In genomic region chr2:20349457-20350034, GRCh38 we compare ENCODE assay signal across 8 cellular contexts. TPM values are rescaled to one million over a fixed set of nuclear protein-coding genes. Genes with fewer than 3 reads are reported as not detected.
A peak's percentile ranks its signal among the peaks of the same experiment; 100 is the strongest.
DNase-seq lines count a peak whose midpoint lies in the region; ATAC-seq, FAIRE-seq and TF ChIP-seq lines count a peak whose summit lies in the region.

No MANE protein-coding gene starts in this region.

- H3K4me3 Mint-ChIP-seq in T-cell, result peak overlapping the region in 2 of 3 donors; percentile 92 to 93
- peak overlapping the region; percentile 97 for H3K4me3 Mint-ChIP-seq in glutamatergic neuron (ENCODE audit: unreplicated experiment)

- ATAC-seq in T-cell (replicated peaks in 1 of 4), result no peak
- no peak for ATAC-seq in GM21381 (IDR thresholded peaks at IDR 0.05; ENCODE audit: unreplicated experiment)

- DNase-seq in HL-60 (ENCODE audit: low read depth in 1 of 2, low spot score in 1 of 2), result no peak
- no peak for DNase-seq in T-cell
- DNase-seq in glutamatergic neuron, result no peak
- no peak for DNase-seq in small intestine
- no peak for DNase-seq in cerebellum (ENCODE audit: low spot score)
- DNase-seq in NCI-H2196 (lab: John Stamatoyannopoulos, UW; ENCODE audit: unreplicated experiment), result no peak
- DNase-seq in NOMO-1 treated with DMSO at 0.1 percent for 48 hours (lab: John Stamatoyannopoulos, UW; ENCODE audit: unreplicated experiment), result no peak

- H3K27me3 Mint-ChIP-seq in T-cell (no peaks in the 10 kb centered on the region), glutamatergic neuron (ENCODE audit: unreplicated experiment) (peaks cover 8% of the 10 kb centered on the region)

- H3K4me1 Mint-ChIP-seq in T-cell, result peaks cover 50 to 55% (median 50%) of the 10 kb centered on the region in 3 donors
- peaks cover 37% of the 10 kb centered on the region for H3K4me1 Mint-ChIP-seq in glutamatergic neuron (ENCODE audit: low read depth, unreplicated experiment)

- H3K4me3 ChIP-seq in HL-60 (replicated peaks; ENCODE audit: insufficient read depth, low read length) (peak overlapping the region; percentile 60), small intestine (ENCODE audit: low read depth in 1 of 2, low read length in 2 of 2) (peak overlapping the region; percentile 93 to 100)

- CTCF ChIA-PET in T-cell (lab: Charles Lee), result interaction anchor here (0.7 to 2.0 kb wide), 6 partner anchors 11 to 301 kb away, joined by 3 to 12 read pairs (median 3); no protein-coding TSS in a partner anchor

- peaks cover 10 to 23% of the 10 kb centered on the region in 2 donors for H3K4me1 ChIP-seq in small intestine (ENCODE audit: control insufficient read depth in 2 of 2, insufficient read depth in 1 of 2, low read depth in 1 of 2, low read length in 1 of 2)

- POLR2A ChIA-PET in T-cell (lab: Charles Lee), result interaction anchor here in 1 of 2 donors (0.9 to 1.6 kb wide), 2 partner anchors 22 to 302 kb away, joined by 3 to 7 read pairs; partner anchors contain the start of gene HS1BP3

- H3K27ac ChIP-seq in HL-60 (replicated peaks) (peak overlapping the region; percentile 99), small intestine (ENCODE audit: low read depth in 1 of 2, low read length in 1 of 2) (peak overlapping the region in 1 of 2 donors; percentile 98)

- H3K27me3 ChIP-seq in HL-60 (ENCODE audit: insufficient read depth, poor library complexity, severe bottlenecking) (no peaks in the 10 kb centered on the region), small intestine (ENCODE audit: control insufficient read depth in 2 of 2, insufficient read depth in 2 of 2, low read length in 2 of 2) (no peaks in the 10 kb centered on the region)

- H3K9me3 ChIP-seq in small intestine (ENCODE audit: control insufficient read depth, low read depth), result no peaks in the 10 kb centered on the region

- no peak for TF ChIP-seq CTCF in HL-60 (IDR thresholded peaks at IDR 0.05; ENCODE audit: insufficient read depth, low read length)
- TF ChIP-seq CTCF in glutamatergic neuron (IDR thresholded peaks at IDR 0.05; ENCODE audit: partially characterized antibody, unreplicated experiment), result no peak

- WGBS in small intestine, 3 donors, result 0 to 2% (median 1%) methylated on average over 7 of the region's 7 CpGs

- peaks cover 17% of the 10 kb centered on the region for H3K36me3 Mint-ChIP-seq in T-cell
- H3K36me3 Mint-ChIP-seq in glutamatergic neuron (ENCODE audit: unreplicated experiment), result no peaks in the 10 kb centered on the region

- FAIRE-seq in small intestine (lab: Jason Lieb, UNC), result no peak

- no peaks in the 10 kb centered on the region for H3K36me3 ChIP-seq in small intestine (ENCODE audit: control insufficient read depth in 2 of 2, insufficient read depth in 2 of 2, low read length in 2 of 2)

- H3K27ac Mint-ChIP-seq in T-cell (peak overlapping the region; percentile 81 to 83), glutamatergic neuron (ENCODE audit: unreplicated experiment) (peak overlapping the region; percentile 78)

- H3K9me3 Mint-ChIP-seq in T-cell (no peaks in the 10 kb centered on the region), glutamatergic neuron (ENCODE audit: unreplicated experiment) (peaks cover 6% of the 10 kb centered on the region)

RNA-seq across cellular contexts. Expression of gene PUM2, which starts 1.1 kb away (rescaled TPM):
- total RNA-seq in T-cell (100 to 1,000 TPM; 128 to 154 (median 138) TPM), glutamatergic neuron (ENCODE audit: unreplicated experiment) (113 TPM), cerebellum (124 TPM)
- polyA plus RNA-seq in small intestine, result 10 to 100 TPM; 26.2 to 32.1 (median 31.8) TPM
